7 cellular contexts compared by ENCODE assay signal in genomic region chr2:230990899-230991150, GRCh38. TPM values are rescaled to one million over a fixed set of nuclear protein-coding genes. Genes with fewer than 3 reads are reported as not detected.
"Had no signal": no experiment of that assay in that cellular context is flagged by ENCODE, and none has a peak within 500 bp of the region (broad histone marks: within the 10 kb centered on the region; RNA-seq: fewer than 3 reads in every experiment).

No MANE protein-coding gene starts in this region.

- DNase-seq: GM23248, H9, HCEC 1CT, IMR-90 had no signal

- ATAC-seq: K562 had no signal

- H3K27ac ChIP-seq: GM23248 had no signal

- H3K9ac ChIP-seq: GM23248 had no signal

- H2AFZ ChIP-seq: GM23248 had no signal

- H3K4me3 ChIP-seq: GM23248, K562 had no signal

RNA-seq across cellular contexts. Expression of gene SPATA3, which starts 5.1 kb away (rescaled TPM):
- total RNA-seq: GM23248, H1, H9, HT-29, IMR-90, K562 had no signal
- polyA plus RNA-seq: GM23248, H1, IMR-90, K562 had no signal

RNA-seq across cellular contexts. Expression of gene C2orf72, which starts 46.5 kb away (rescaled TPM):
- polyA plus RNA-seq: GM23248 had no signal
